Comparison of ENCODE assay signal across 8 cellular contexts in the genomic region with DNA sequence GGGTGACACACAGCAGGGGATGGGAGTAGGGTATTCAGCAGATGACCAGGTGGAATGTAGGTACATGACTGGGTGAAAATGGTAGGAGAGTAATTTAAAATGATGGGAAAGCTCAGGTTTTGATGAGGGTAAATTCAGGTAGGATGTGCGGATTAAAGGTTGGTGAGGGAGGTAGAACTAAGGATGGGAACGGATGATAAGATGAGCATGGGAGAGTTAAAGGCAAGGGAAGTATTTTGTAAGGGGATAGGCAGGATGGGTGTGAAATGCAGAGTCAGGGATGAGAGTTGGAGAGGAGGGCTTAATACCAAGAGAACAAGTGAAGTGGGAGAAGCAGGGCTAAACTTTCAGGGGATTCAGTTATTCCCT. TPM values are rescaled to one million over a fixed set of nuclear protein-coding genes. Genes with fewer than 3 reads are reported as not detected.
A peak's percentile ranks its signal among the peaks of the same experiment; 100 is the strongest.
DNase-seq lines count a peak whose midpoint lies in the region; ATAC-seq and TF ChIP-seq lines count a peak whose summit lies in the region.

No MANE protein-coding gene starts in this region.

- H3K4me3 ChIP-seq in DOHH2 (ENCODE audit: low read length) (peak overlapping the region; percentile 84), PC-3 (ENCODE audit: low read length) (peak overlapping the region; percentile 90), gastrocnemius medialis (peak overlapping the region; percentile 68 to 94 (median 87))

- peaks cover 26% of the 10 kb centered on the region for H3K4me1 Mint-ChIP-seq in HFFc6 (ENCODE audit: low read depth)

- peaks cover 8% of the 10 kb centered on the region for H3K27me3 Mint-ChIP-seq in HFFc6 (ENCODE audit: insufficient read depth)

- peaks cover 40% of the 10 kb centered on the region for H3K36me3 Mint-ChIP-seq in HFFc6 (ENCODE audit: low read depth)

- BruUV-seq in PC-3 (replicated peaks; lab: Mats Ljungman, UMichigan) = no TSS peak

- no peak overlapping the region for H3K27ac Mint-ChIP-seq in HFFc6

- DNase-seq in PC-3 (no peak), fibroblast of peridontal ligament (ENCODE audit: extremely low read depth) (peak; percentile 10), gastrocnemius medialis (no peak), foreskin melanocyte (no peak), NCI-H446 treated with DMSO at 0.1 percent for 48 hours (lab: John Stamatoyannopoulos, UW) (no peak), COLO668 (lab: John Stamatoyannopoulos, UW; ENCODE audit: unreplicated experiment) (no peak), HFFc6 (no peak)

- POLR2A ChIA-PET in PC-3 (lab: Charles Lee; ENCODE audit: unreplicated experiment) = interaction anchor here (0.5 to 0.6 kb wide), 3 partner anchors 16 to 66 kb away, joined by 4 to 5 read pairs (median 5); partner anchors contain the start of gene ARHGEF39

- CTCF ChIA-PET in PC-3 (lab: Charles Lee) = no interaction called here

- H3K27me3 ChIP-seq in DOHH2 (ENCODE audit: control insufficient read depth, low read length) = no peaks in the 10 kb centered on the region
- no peaks in the 10 kb centered on the region for H3K27me3 ChIP-seq in PC-3 (ENCODE audit: low read length)
- H3K27me3 ChIP-seq in gastrocnemius medialis = no peaks in the 10 kb centered on the region

- H3K79me2 ChIP-seq in DOHH2 (ENCODE audit: control insufficient read depth, low read length) (peaks cover 71% of the 10 kb centered on the region), PC-3 (ENCODE audit: low read length) (peaks cover 70% of the 10 kb centered on the region)

- peaks cover 30% of the 10 kb centered on the region for H4K20me1 ChIP-seq in DOHH2 (ENCODE audit: control insufficient read depth, insufficient read depth, low read depth, low read length)
- no peaks in the 10 kb centered on the region for H4K20me1 ChIP-seq in PC-3 (ENCODE audit: low read length)

- peaks cover 19% of the 10 kb centered on the region for H3F3A ChIP-seq in DOHH2 (ENCODE audit: control insufficient read depth, insufficient read depth)
- no peaks in the 10 kb centered on the region for H3F3A ChIP-seq in PC-3 (ENCODE audit: low read length, unreplicated experiment)

- intact Hi-C loops in PC-3 (cut with micrococcal nuclease) = no loop called here
- intact Hi-C loops in gastrocnemius medialis (cut with DNase I; ENCODE audit: low total_unique reads) = loop anchor here (5.0 to 10.0 kb wide), 2 partner anchors 246 to 462 kb away; partner anchors contain the start of gene CLTA

- peaks cover 35% of the 10 kb centered on the region for H3K36me3 ChIP-seq in DOHH2 (ENCODE audit: control insufficient read depth, low read length)
- peaks cover 11% of the 10 kb centered on the region; the same call in 1 of the 2 replicates for H3K36me3 ChIP-seq in PC-3 (ENCODE audit: low read depth, low read length)
- peaks cover 0 to 19% of the 10 kb centered on the region in 2 donors for H3K36me3 ChIP-seq in gastrocnemius medialis

- H3K27ac ChIP-seq in DOHH2 (ENCODE audit: low read depth, low read length) = peak overlapping the region; percentile 72
- H3K27ac ChIP-seq in PC-3 (ENCODE audit: low read length) = peak overlapping the region; percentile 84
- H3K27ac ChIP-seq in gastrocnemius medialis = peak overlapping the region; percentile 88 to 98 (median 92)

- no peak for TF ChIP-seq POLR2A in gastrocnemius medialis (IDR thresholded peaks at IDR 0.05)

- H3K4me1 ChIP-seq in DOHH2 (ENCODE audit: control insufficient read depth, low read length) (peaks cover 61% of the 10 kb centered on the region), PC-3 (ENCODE audit: insufficient read depth, low read length) (peaks cover 54% of the 10 kb centered on the region), gastrocnemius medialis (peaks cover 51 to 65% of the 10 kb centered on the region in 2 donors)

- no peaks in the 10 kb centered on the region for H3K9me3 Mint-ChIP-seq in HFFc6

- H3K9me2 ChIP-seq in DOHH2 (replicated peaks; ENCODE audit: control insufficient read depth, low read length) (no peaks in the 10 kb centered on the region), PC-3 (replicated peaks; ENCODE audit: low read length) (no peaks in the 10 kb centered on the region)

- no peak overlapping the region for H2AFZ ChIP-seq in PC-3 (ENCODE audit: low read length)

- ATAC-seq in PC-3 (no peak), gastrocnemius medialis (no peak)

- no peak for TF ChIP-seq CTCF in DOHH2 (IDR thresholded peaks at IDR 0.05; ENCODE audit: low read depth, low read length, poor library complexity, severe bottlenecking)
- TF ChIP-seq CTCF in PC-3 (conservative IDR thresholded peaks at IDR 0.05; ENCODE audit: low read depth, low read length) = no peak
- TF ChIP-seq CTCF in gastrocnemius medialis (IDR thresholded peaks at IDR 0.05 in 4 of 5, conservative IDR thresholded peaks at IDR 0.05 in 1 of 5) = no peak
- no peak for TF ChIP-seq CTCF in HFFc6 (IDR thresholded peaks at IDR 0.05)

- H3K4me3 Mint-ChIP-seq in HFFc6 = no peak overlapping the region

- in situ Hi-C loops in gastrocnemius medialis (cut with MboI; ENCODE audit: low sequenced_read_pairs in 4 of 4) = loop anchor here in 1 of 4 donors (25.0 kb wide), 1 partner anchor 243 kb away; the partner anchor contains the start of gene RUSC2

- H3K9ac ChIP-seq in PC-3 (ENCODE audit: low read length) = no peak overlapping the region

- H3K9me3 ChIP-seq in DOHH2 (ENCODE audit: control insufficient read depth, insufficient read depth, low read length) (no peaks in the 10 kb centered on the region), PC-3 (ENCODE audit: low read length) (no peaks in the 10 kb centered on the region), gastrocnemius medialis (no peaks in the 10 kb centered on the region)

- peak overlapping the region; percentile 94 for H3K4me2 ChIP-seq in DOHH2 (ENCODE audit: low read length)
- peak overlapping the region; percentile 90 for H3K4me2 ChIP-seq in PC-3 (ENCODE audit: low read length)

RNA-seq across cellular contexts. Expression of gene TLN1, which starts 1.5 kb away (rescaled TPM):
- total RNA-seq in PC-3 (2014; rRNA removed) (118 and 153 TPM in 2 replicates), gastrocnemius medialis (100 to 1,000 TPM; 106 to 256 (median 186) TPM)
- total RNA-seq in HFFc6 (2021; fragmentation: NEBNext Ultra II Directional; extraction: Animal tissue kit (Norgen Biotek cat#: 25700)) = 100 to 1,000 TPM; 470 to 562 (median 491) TPM

RNA-seq across cellular contexts. Expression of gene CREB3, which starts 2.0 kb away (rescaled TPM):
- 34.8 and 47.1 TPM in 2 replicates for total RNA-seq in PC-3 (2014; rRNA removed)
- total RNA-seq in gastrocnemius medialis = 10 to 100 TPM; 17.8 to 39.6 (median 26.2) TPM
- total RNA-seq in HFFc6 (2021; fragmentation: NEBNext Ultra II Directional; extraction: Animal tissue kit (Norgen Biotek cat#: 25700)) = 100 to 1,000 TPM; 106 to 127 (median 114) TPM

RNA-seq across cellular contexts. Expression of gene GBA2, which starts 18.6 kb away (rescaled TPM):
- total RNA-seq in PC-3 (2014; rRNA removed) = 60.9 and 81.7 TPM in 2 replicates
- 10 to 100 TPM; 47.3 to 63.2 (median 51.4) TPM for total RNA-seq in gastrocnemius medialis
- 10 to 100 TPM; 22.9 to 25.7 (median 24.0) TPM for total RNA-seq in HFFc6 (2021; fragmentation: NEBNext Ultra II Directional; extraction: Animal tissue kit (Norgen Biotek cat#: 25700))

RNA-seq across cellular contexts. Expression of gene RGP1, which starts 18.6 kb away (rescaled TPM):
- total RNA-seq in PC-3 (2014; rRNA removed) (13.8 and 14.3 TPM in 2 replicates), gastrocnemius medialis (10 to 100 TPM; 22.0 to 41.1 (median 36.3) TPM)
- total RNA-seq in HFFc6 (2021; fragmentation: NEBNext Ultra II Directional; extraction: Animal tissue kit (Norgen Biotek cat#: 25700)) = 10 to 100 TPM; 27.6 to 35.1 (median 30.9) TPM

RNA-seq across cellular contexts. Expression of gene MSMP, which starts 23.6 kb away (rescaled TPM):
- total RNA-seq in PC-3 (2014; rRNA removed) = 145 and 149 TPM in 2 replicates
- total RNA-seq in gastrocnemius medialis = not detected
- not detected for total RNA-seq in HFFc6 (2021; fragmentation: NEBNext Ultra II Directional; extraction: Animal tissue kit (Norgen Biotek cat#: 25700))
